8 cellular contexts compared by ENCODE assay signal in the genomic region with DNA sequence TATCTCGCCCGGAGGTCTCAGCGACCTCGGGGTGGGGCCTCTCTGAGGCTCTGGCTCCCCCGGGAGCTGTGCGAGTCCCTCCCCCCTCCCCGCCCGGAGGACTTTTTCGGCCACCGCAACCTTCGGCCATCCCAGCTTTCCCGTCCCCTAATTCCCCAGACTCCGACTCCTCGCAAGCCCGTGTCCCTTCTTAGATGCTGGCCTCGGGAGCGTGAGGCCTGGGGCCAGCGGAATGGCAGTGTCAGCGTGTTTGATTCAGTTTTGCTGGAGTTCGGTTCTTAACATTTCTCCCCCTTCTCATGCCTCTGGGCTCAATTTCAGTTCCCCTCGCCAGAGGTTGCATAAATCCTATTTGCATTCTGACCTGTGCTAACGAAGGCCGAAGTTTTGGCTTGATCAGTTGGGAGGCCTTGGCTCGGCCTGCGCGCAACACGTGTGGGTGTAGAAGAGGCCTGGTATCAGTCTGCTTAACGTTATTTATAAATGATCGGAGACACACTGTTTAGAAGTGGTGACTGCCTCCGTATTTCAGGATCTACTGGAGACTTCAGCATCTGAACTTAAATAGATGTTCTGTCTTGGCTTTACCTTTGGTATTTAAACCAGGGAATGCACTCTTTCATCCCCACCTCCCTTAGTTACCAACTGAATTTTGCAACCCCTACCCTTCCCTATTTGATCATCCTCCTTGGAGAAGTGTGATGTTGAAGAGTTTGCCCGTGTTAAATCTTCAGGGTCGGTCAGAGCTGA. TPM values are rescaled to one million over a fixed set of nuclear protein-coding genes. Genes with fewer than 3 reads are reported as not detected.
DNase-seq lines count a peak whose midpoint lies in the region; ATAC-seq, FAIRE-seq and TF ChIP-seq lines count a peak whose summit lies in the region.

No MANE protein-coding gene starts in this region.

- H2AFZ ChIP-seq in OCI-LY1 (ENCODE audit: low read length), result no peak overlapping the region

- H3K9ac ChIP-seq in OCI-LY1 (ENCODE audit: low read length), result peak overlapping the region; percentile 95

- peak; percentile 24 for FAIRE-seq in GM12892 (lab: Jason Lieb, UNC)

- WGBS in right cardiac atrium, result under 1% methylated on average over 32 of the region's 32 CpGs

- H3K27ac ChIP-seq in OCI-LY1 (ENCODE audit: low read depth, low read length, poor library complexity, severe bottlenecking) (peak overlapping the region; percentile 80), angular gyrus (ENCODE audit: low read depth, low read length) (peak overlapping the region; percentile 89), right cardiac atrium (ENCODE audit: low read length) (peak overlapping the region; percentile 78)

- H3K4me3 ChIP-seq in OCI-LY1 (ENCODE audit: low read depth, low read length, poor library complexity, severe bottlenecking), result peak overlapping the region; percentile 97
- H3K4me3 ChIP-seq in right cardiac atrium (ENCODE audit: low read length), result peak overlapping the region; percentile 71

- no peaks in the 10 kb centered on the region for H3K9me2 ChIP-seq in OCI-LY1 (ENCODE audit: low read depth, low read length)

- H3K4me1 ChIP-seq in OCI-LY1 (ENCODE audit: insufficient read depth, low read length, severe bottlenecking) (peaks cover 26% of the 10 kb centered on the region), right cardiac atrium (ENCODE audit: control insufficient read depth, insufficient read depth, low read length) (peaks cover 2% of the 10 kb centered on the region)

- peaks cover 22% of the 10 kb centered on the region for H3K79me2 ChIP-seq in OCI-LY1 (ENCODE audit: insufficient read depth, low read length)

- peak; percentile 4 to 17 for ATAC-seq in right cardiac atrium

- H3K9me3 ChIP-seq in OCI-LY1 (ENCODE audit: low read length) (no peaks in the 10 kb centered on the region), right cardiac atrium (ENCODE audit: control insufficient read depth, low read length) (no peaks in the 10 kb centered on the region)

- peak; percentile 23 for DNase-seq in GM12892 (ENCODE audit: insufficient read length)
- peak; percentile 49 to 77 (median 74) for DNase-seq in right cardiac atrium
- DNase-seq in putamen (ENCODE audit: low spot score), result peak; percentile 9
- no peak for DNase-seq in NCI-H1694 (lab: John Stamatoyannopoulos, UW)
- no peak for DNase-seq in COLO829 (ENCODE audit: low spot score)
- DNase-seq in inferior parietal cortex (ENCODE audit: extremely low spot score), result no peak

- H3F3A ChIP-seq in OCI-LY1 (ENCODE audit: insufficient read depth, low read length), result peaks cover 3% of the 10 kb centered on the region; the same call in 1 of the 2 replicates

- intact Hi-C loops in right cardiac atrium (cut with DNase I), result no loop called here

- TF ChIP-seq POLR2A in GM12892 (IDR thresholded peaks at IDR 0.05; ENCODE audit: low read depth, low read length), result no peak

- H3K4me2 ChIP-seq in OCI-LY1 (ENCODE audit: low read length), result peak overlapping the region; percentile 96

- peaks cover 49% of the 10 kb centered on the region for H3K36me3 ChIP-seq in OCI-LY1 (ENCODE audit: insufficient read depth, low read length)

- H3K27me3 ChIP-seq in OCI-LY1 (ENCODE audit: insufficient read depth, low read length) (no peaks in the 10 kb centered on the region), right cardiac atrium (ENCODE audit: control insufficient read depth, insufficient read depth) (no peaks in the 10 kb centered on the region)

- no peaks in the 10 kb centered on the region for H4K20me1 ChIP-seq in OCI-LY1 (ENCODE audit: insufficient read depth, low read length)

- no peak for TF ChIP-seq CTCF in OCI-LY1 (IDR thresholded peaks at IDR 0.05; ENCODE audit: low read length)

RNA-seq across cellular contexts. Expression of a gene that starts 0.8 kb away (rescaled TPM):
- 382 TPM for polyA plus RNA-seq in GM12892 (2012; ENCODE audit: missing spikeins)
- total RNA-seq in right cardiac atrium, result 100 to 1,000 TPM; 292 to 625 (median 497) TPM
- polyA plus RNA-seq in right cardiac atrium, result 369 TPM

RNA-seq across cellular contexts. Expression of a gene that starts 34.7 kb away (rescaled TPM):
- 28.5 TPM for polyA plus RNA-seq in GM12892 (2012; ENCODE audit: missing spikeins)
- 10 to 100 TPM; 10.6 to 17.7 (median 12.4) TPM for total RNA-seq in right cardiac atrium
- polyA plus RNA-seq in right cardiac atrium, result 9.8 TPM

Comparison
In these comparisons a context has a peak if more than half of its experiments do, and no peak if none do; other contexts are left out.
1. DNase-seq: peak in GM12892 (single experiment), right cardiac atrium (3 of 3) and putamen (single experiment); none in NCI-H1694 (single experiment), COLO829 (single experiment) and inferior parietal cortex (single experiment).
2. Peak in every context shown above with its lines, with median percentiles within 50 percentile points of each other: H3K27ac ChIP-seq.